In genomic region chr1:6600410-6601048, GRCh38 we compare ENCODE assay signal across 8 cellular contexts. TPM values are rescaled to one million over a fixed set of nuclear protein-coding genes. Genes with fewer than 3 reads are reported as not detected.
DNase-seq lines count a peak whose midpoint lies in the region; ATAC-seq and TF ChIP-seq lines count a peak whose summit lies in the region.

No MANE protein-coding gene starts in this region.

- H3K4me3 ChIP-seq in epithelial cell of proximal tubule (ENCODE audit: low read depth, low read length), result peak overlapping the region; percentile 76

- H3K27me3 Mint-ChIP-seq in osteocyte (ENCODE audit: unreplicated experiment), result no peaks in the 10 kb centered on the region

- ATAC-seq in GM21825 (IDR thresholded peaks at IDR 0.05; ENCODE audit: unreplicated experiment), result peak; percentile 5
- ATAC-seq in HG03159 (IDR thresholded peaks at IDR 0.05; ENCODE audit: unreplicated experiment), result no peak

- CTCF ChIA-PET in GM10248 (lab: Yijun Ruan, JAX), result interaction anchor here (0.8 to 3.6 kb wide), 7 partner anchors 8 to 46 kb away, joined by 3 to 16 read pairs (median 4); partner anchors contain the start of genes NOL9, THAP3 and ZBTB48

- no peaks in the 10 kb centered on the region for H3K9me3 Mint-ChIP-seq in osteocyte (ENCODE audit: unreplicated experiment)

- POLR2A ChIA-PET in GM10248 (lab: Yijun Ruan, JAX), result interaction anchor here (0.8 kb wide), 2 partner anchors 21 kb away, joined by 3 to 5 read pairs; partner anchors contain the start of gene ZBTB48

- peaks cover 10% of the 10 kb centered on the region for H3K36me3 Mint-ChIP-seq in osteocyte (ENCODE audit: unreplicated experiment)

- peak overlapping the region; percentile 93 for H3K27ac Mint-ChIP-seq in osteocyte (ENCODE audit: unreplicated experiment)

- peaks cover 35% of the 10 kb centered on the region for H3K4me1 Mint-ChIP-seq in osteocyte (ENCODE audit: unreplicated experiment)

- TF ChIP-seq CTCF in epithelial cell of proximal tubule (conservative IDR thresholded peaks at IDR 0.05; ENCODE audit: low read depth, low read length), result no peak
- TF ChIP-seq CTCF in osteocyte (IDR thresholded peaks at IDR 0.05), result no peak
- TF ChIP-seq CTCF in GM10248 (IDR thresholded peaks at IDR 0.05; ENCODE audit: control extremely low read depth, extremely low read depth, low read depth, missing control alignments), result no peak

- DNase-seq in RPMI7951 (ENCODE audit: low read depth) (peak; percentile 28), epithelial cell of proximal tubule (ENCODE audit: low read depth) (no peak), osteocyte (ENCODE audit: extremely low spot score, unreplicated experiment) (no peak), 8988T (no peak), GM10248 (ENCODE audit: extremely low spot score) (no peak), OCI-M2 (lab: John Stamatoyannopoulos, UW; ENCODE audit: unreplicated experiment) (no peak)

- peak overlapping the region; percentile 96 for H3K4me3 Mint-ChIP-seq in osteocyte (ENCODE audit: unreplicated experiment)

RNA-seq across cellular contexts. Expression of gene KLHL21, which starts 2.1 kb away (rescaled TPM):
- total RNA-seq in RPMI7951 (2014; rRNA removed; shearing (Covaris generic)), result 11.1 and 14.6 TPM in 2 replicates
- 28.1 and 40.1 TPM in 2 replicates for total RNA-seq in epithelial cell of proximal tubule
- 27.3 and 27.5 TPM in 2 replicates for total RNA-seq in osteocyte

RNA-seq across cellular contexts. Expression of gene PHF13, which starts 13.0 kb away (rescaled TPM):
- 10.7 and 11.2 TPM in 2 replicates for total RNA-seq in RPMI7951 (2014; rRNA removed; shearing (Covaris generic))
- total RNA-seq in epithelial cell of proximal tubule (5.5 and 7.2 TPM in 2 replicates), osteocyte (24.0 and 28.9 TPM in 2 replicates)

RNA-seq across cellular contexts. Expression of gene ZBTB48, which starts 20.7 kb away (rescaled TPM):
- 11.4 and 15.6 TPM in 2 replicates for total RNA-seq in RPMI7951 (2014; rRNA removed; shearing (Covaris generic))
- 5.7 and 14.2 TPM in 2 replicates for total RNA-seq in epithelial cell of proximal tubule
- 28.8 and 29.1 TPM in 2 replicates for total RNA-seq in osteocyte

RNA-seq across cellular contexts. Expression of gene THAP3, which starts 24.1 kb away (rescaled TPM):
- total RNA-seq in RPMI7951 (2014; rRNA removed; shearing (Covaris generic)), result 29.9 and 30.8 TPM in 2 replicates
- total RNA-seq in epithelial cell of proximal tubule, result 15.8 and 24.0 TPM in 2 replicates
- total RNA-seq in osteocyte, result 16.5 and 18.7 TPM in 2 replicates

RNA-seq across cellular contexts. Expression of gene TAS1R1, which starts 45.4 kb away (rescaled TPM):
- total RNA-seq in RPMI7951 (2014; rRNA removed; shearing (Covaris generic)), result 0.20 TPM in 1 of 2 replicates, not detected in the other
- total RNA-seq in epithelial cell of proximal tubule (not detected in 2 replicates), osteocyte (not detected in 2 replicates)
